1 cellular context compared by ENCODE assay signal in the genomic region with DNA sequence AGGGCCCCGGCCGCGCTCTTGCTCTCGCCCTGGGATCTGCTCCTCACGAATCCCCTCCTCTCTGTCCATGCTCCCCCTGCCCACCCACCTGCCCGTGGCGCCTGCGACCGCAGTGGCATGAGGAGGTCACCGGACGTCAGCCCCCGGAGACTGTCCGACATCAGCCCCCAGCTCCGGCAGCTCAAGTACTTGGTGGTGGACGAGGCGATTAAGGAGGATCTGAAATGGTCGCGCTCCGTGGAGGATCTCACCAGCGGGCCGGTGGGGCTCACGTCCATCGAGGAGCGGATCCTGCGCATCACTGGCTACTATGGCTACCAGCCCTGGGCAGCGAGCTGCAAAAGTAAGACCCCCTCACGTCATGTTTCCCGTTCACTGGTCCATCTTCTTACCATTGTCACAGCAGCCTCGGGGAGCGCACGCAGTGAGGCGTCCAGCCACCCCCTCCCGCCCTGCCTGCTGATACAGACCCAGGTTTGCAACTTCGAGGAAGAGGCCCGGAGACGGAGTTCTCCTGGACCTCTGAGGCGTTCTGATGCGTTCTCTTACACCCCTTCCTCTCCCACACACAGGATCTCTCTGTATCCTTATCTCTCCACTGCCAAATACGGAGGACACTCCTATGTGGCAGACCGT.
TF ChIP-seq lines count a peak whose summit lies in the region.

No MANE protein-coding gene starts in this region.

TF ChIP-seq in HEK293, 187 proteins besides CTCF, POLR2A, EP300 and RAD21 (continued from another document):
- TF ChIP-seq ZNF362 (tag by site-specific recombination; IDR thresholded peaks at IDR 0.05), result no peak
- TF ChIP-seq ZNF184 (tag by site-specific recombination; IDR thresholded peaks at IDR 0.05), result no peak
- no peak for TF ChIP-seq ZNF350 (tag by site-specific recombination; IDR thresholded peaks at IDR 0.05)
- TF ChIP-seq GLIS2 (tag by site-specific recombination; IDR thresholded peaks at IDR 0.05), result no peak
- TF ChIP-seq ZNF16 (tag by site-specific recombination; IDR thresholded peaks at IDR 0.05; ENCODE audit: low read depth), result no peak
- TF ChIP-seq OSR2 (tag by site-specific recombination; IDR thresholded peaks at IDR 0.05), result no peak
- TF ChIP-seq ZNF239 (tag by site-specific recombination; IDR thresholded peaks at IDR 0.05), result no peak
- no peak for TF ChIP-seq ZNF701 (tag by site-specific recombination; IDR thresholded peaks at IDR 0.05)
- TF ChIP-seq SP7 (tag by site-specific recombination; IDR thresholded peaks at IDR 0.05), result no peak
